Comparison of ENCODE assay signal across 8 cellular contexts in genomic region chr10:90871761-90872647, GRCh38. TPM values are rescaled to one million over a fixed set of nuclear protein-coding genes. Genes with fewer than 3 reads are reported as not detected.
DNase-seq lines count a peak whose midpoint lies in the region; FAIRE-seq and TF ChIP-seq lines count a peak whose summit lies in the region.

RPP30 (plus strand) TSS chr10:90871974; CDS start chr10:90871987, 13 bp downstream.

- H3K4me3 ChIP-seq in OCI-LY3 (ENCODE audit: low read length) (peak within 1 kb of the TSS; percentile 93), endothelial cell of umbilical vein (replicated peaks in 1 of 3; ENCODE audit: insufficient read depth in 1 of 3, low read depth in 1 of 3, low read length in 3 of 3) (peak within 1 kb of the TSS; percentile 89 to 93 (median 91))

- FAIRE-seq in endothelial cell of umbilical vein (lab: Jason Lieb, UNC) = peak; percentile 93

- DNase-seq in COR-L47 (lab: John Stamatoyannopoulos, UW) (peak; percentile 28), GM20000 (ENCODE audit: low spot score) (peak; percentile 86), HS-5 (ENCODE audit: low read depth) (peak; percentile 44), activated T-cell treated with anti-CD3 and anti-CD28 coated beads for 1 hour (ENCODE audit: low read depth) (peak; percentile 72), endothelial cell of umbilical vein (ENCODE audit: low read depth, low spot score) (peak; percentile 92), midbrain (lab: John Stamatoyannopoulos, UW) (peak; percentile 90)
- DNase-seq in stimulated activated CD8-positive, alpha-beta memory T cell treated with anti-CD3 and anti-CD28 coated beads, Interleukin-4, amount 100 ng/mL, for 1 hour (ENCODE audit: low read depth in 2 of 2, low spot score in 1 of 2) = peak; percentile 37 to 65

- POLR2A ChIA-PET in endothelial cell of umbilical vein (lab: Charles Lee) = no interaction called here

- no peak for TF ChIP-seq CTCF in GM20000 (IDR thresholded peaks at IDR 0.05; ENCODE audit: extremely low read depth, missing control alignments)
- no peak for TF ChIP-seq CTCF in OCI-LY3 (IDR thresholded peaks at IDR 0.05; ENCODE audit: low read depth, low read length)
- no peak for TF ChIP-seq CTCF in endothelial cell of umbilical vein (IDR thresholded peaks at IDR 0.05; ENCODE audit: extremely low read depth in 1 of 2, insufficient read depth in 1 of 2, low read depth in 1 of 2, low read length in 2 of 2)

- intact Hi-C loops in endothelial cell of umbilical vein (cut with micrococcal nuclease) = loop anchor here (1.0 to 10.0 kb wide), 5 partner anchors 13 to 923 kb away; partner anchors contain the start of genes PCGF5 and TNKS2

- H3K36me3 ChIP-seq in OCI-LY3 (replicated peaks; ENCODE audit: low read depth, low read length) = peaks cover 10% of the 10 kb centered on the region
- H3K36me3 ChIP-seq in endothelial cell of umbilical vein (ENCODE audit: control insufficient read depth in 2 of 2, extremely low read depth in 1 of 2, insufficient read depth in 2 of 2, low read length in 2 of 2) = peaks cover 0 to 2% of the 10 kb centered on the region in 2 experiments

- peak within 1 kb of the TSS; percentile 80 for H3K9ac ChIP-seq in OCI-LY3 (ENCODE audit: low read length)
- H3K9ac ChIP-seq in endothelial cell of umbilical vein (replicated peaks; ENCODE audit: extremely low read depth, insufficient read depth, low read length) = peak within 1 kb of the TSS; percentile 77

- H4K20me1 ChIP-seq in OCI-LY3 (ENCODE audit: insufficient read depth, low read length) (peaks cover 9% of the 10 kb centered on the region), endothelial cell of umbilical vein (replicated peaks; ENCODE audit: control insufficient read depth, extremely low read depth, insufficient read depth, low read length) (no peaks in the 10 kb centered on the region)

- H3K27ac ChIP-seq in OCI-LY3 (ENCODE audit: low read length) (peak within 1 kb of the TSS; percentile 53), endothelial cell of umbilical vein (ENCODE audit: insufficient read depth, low read depth, low read length) (peak within 1 kb of the TSS; percentile 61)

- dilution Hi-C loops in endothelial cell of umbilical vein (cut with MboI; ENCODE audit: extremely low pct_ligation_motif_present, low sequenced_read_pairs) = no loop called here

- CTCF ChIA-PET in endothelial cell of umbilical vein (lab: Charles Lee) = interaction anchor here (0.7 to 1.7 kb wide), 13 partner anchors 8 to 1076 kb away, joined by 3 to 10 read pairs (median 3); no protein-coding TSS in a partner anchor

- H3K27me3 ChIP-seq in OCI-LY3 (ENCODE audit: low read depth, low read length) (no peaks in the 10 kb centered on the region), endothelial cell of umbilical vein (ENCODE audit: control insufficient read depth in 2 of 2, insufficient read depth in 2 of 2, low read length in 2 of 2) (peaks cover 13 to 19% of the 10 kb centered on the region in 2 experiments)

- H3K4me2 ChIP-seq in OCI-LY3 (ENCODE audit: low read length) (peak within 1 kb of the TSS; percentile 87), endothelial cell of umbilical vein (ENCODE audit: insufficient read depth, low read length) (peak within 1 kb of the TSS; percentile 98)

- no peaks in the 10 kb centered on the region for H3K9me1 ChIP-seq in endothelial cell of umbilical vein (replicated peaks; ENCODE audit: control insufficient read depth, extremely low read depth, insufficient read depth, low read length)

- H3K79me2 ChIP-seq in OCI-LY3 (ENCODE audit: low read length) = peaks cover 29% of the 10 kb centered on the region
- peaks cover 25% of the 10 kb centered on the region for H3K79me2 ChIP-seq in endothelial cell of umbilical vein (ENCODE audit: control insufficient read depth, insufficient read depth, low read length)

- TF ChIP-seq POLR2A in endothelial cell of umbilical vein (IDR thresholded peaks at IDR 0.05; ENCODE audit: low read depth, low read length) = peak; percentile 80

- peak within 1 kb of the TSS; percentile 90 for H2AFZ ChIP-seq in OCI-LY3 (ENCODE audit: low read depth, low read length)
- H2AFZ ChIP-seq in endothelial cell of umbilical vein (ENCODE audit: low read depth, low read length) = peak within 1 kb of the TSS; percentile 87

- BruUV-seq in endothelial cell of umbilical vein (replicated peaks; lab: Mats Ljungman, UMichigan) = TSS peak; percentile 54

- H3K4me1 ChIP-seq in OCI-LY3 (ENCODE audit: low read length) = peaks cover 25% of the 10 kb centered on the region
- H3K4me1 ChIP-seq in endothelial cell of umbilical vein (ENCODE audit: control insufficient read depth, extremely low read depth, insufficient read depth, low read length) = peaks cover 18% of the 10 kb centered on the region

- H3K9me3 ChIP-seq in OCI-LY3 (ENCODE audit: insufficient read depth, low read length) = no peaks in the 10 kb centered on the region
- no peaks in the 10 kb centered on the region for H3K9me3 ChIP-seq in endothelial cell of umbilical vein (replicated peaks; ENCODE audit: control insufficient read depth, insufficient read depth, low read length)

TF ChIP-seq in endothelial cell of umbilical vein, 7 proteins besides CTCF, POLR2A, EP300 and RAD21:
- no peak for TF ChIP-seq JUN (IDR thresholded peaks at IDR 0.05; ENCODE audit: borderline replicate concordance, insufficient read depth, insufficient read length, low read depth)
- peak; percentile 68 for TF ChIP-seq POLR2AphosphoS5 (IDR thresholded peaks at IDR 0.05; ENCODE audit: insufficient read depth, low read depth, low read length)
- no peak for TF ChIP-seq MAX (IDR thresholded peaks at IDR 0.05; ENCODE audit: insufficient read depth, insufficient read length)

RNA-seq across cellular contexts. Expression of gene RPP30, which starts in this region (rescaled TPM):
- 44.3 and 47.8 TPM in 2 replicates for total RNA-seq in endothelial cell of umbilical vein
- polyA plus RNA-seq in endothelial cell of umbilical vein = 15.1 and 21.1 TPM in 2 replicates
- 27.7 and 28.5 TPM in 2 replicates for polyA plus RNA-seq in endothelial cell of umbilical vein (2011; cell fraction: cytosol; rRNA removed)
- polyA plus RNA-seq in endothelial cell of umbilical vein (2011; cell fraction: nucleus; rRNA removed) = 44.9 and 55.1 TPM in 2 replicates
- polyA plus RNA-seq in endothelial cell of umbilical vein (2012) = 45.0 and 81.4 TPM in 2 replicates
- polyA minus RNA-seq in endothelial cell of umbilical vein = 16.3 and 25.9 TPM in 2 replicates
- polyA minus RNA-seq in endothelial cell of umbilical vein (2011; cell fraction: cytosol; rRNA and poly(A)+ RNA removed) = 29.7 TPM
- 18.5 and 26.4 TPM in 2 replicates for polyA minus RNA-seq in endothelial cell of umbilical vein (2011; cell fraction: nucleus; rRNA and poly(A)+ RNA removed)

Comparison
In these comparisons a context has a peak if more than half of its experiments do, and no peak if none do; other contexts are left out.
1. Peak in every context shown above with its lines: DNase-seq, H3K4me3 ChIP-seq and H3K27ac ChIP-seq.
2. DNase-seq: peak in every context shown above with its lines; median percentile 92 in endothelial cell of umbilical vein; 90 in midbrain; 86 in GM20000; 72 in activated T-cell treated with anti-CD3 and anti-CD28 coated beads for 1 hour; 51 in stimulated activated CD8-positive, alpha-beta memory T cell treated with anti-CD3 and anti-CD28 coated beads, Interleukin-4, amount 100 ng/mL, for 1 hour; 44 in HS-5; 28 in COR-L47.